ENCODE assay signal across 27 cellular contexts in the genomic region with DNA sequence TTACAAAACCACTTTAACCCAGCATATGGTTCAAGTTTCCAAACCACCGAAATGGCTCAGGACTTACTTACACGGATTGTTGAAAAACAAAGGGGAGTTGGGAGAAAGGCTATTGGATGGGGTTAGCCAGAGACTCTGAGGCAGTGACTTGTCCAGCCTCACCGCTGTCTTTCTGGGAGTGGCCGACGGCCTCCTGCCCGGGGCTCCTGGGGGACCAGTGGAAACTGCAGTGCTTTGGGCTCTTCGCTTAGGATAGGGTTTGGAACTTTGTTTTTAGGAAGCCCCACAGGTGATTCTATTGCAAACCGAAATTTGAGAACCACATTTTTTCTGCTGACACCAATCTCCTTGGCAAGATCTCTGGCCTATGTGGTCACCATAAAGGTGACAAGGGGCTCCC.
"Had no signal": no experiment of that assay in that cellular context is flagged by ENCODE, and none has a peak within 500 bp of the region (broad histone marks: within the 10 kb centered on the region; RNA-seq: fewer than 3 reads in every experiment).

No MANE protein-coding gene starts in this region.

- H3K9me3 ChIP-seq: esophagus squamous epithelium, mucosa of descending colon, prostate gland, sigmoid colon, suprapubic skin, transverse colon, upper lobe of right lung, uterus had no signal

- H3K4me1 Mint-ChIP-seq: immature natural killer cell; memory B cell; mesothelial cell of epicardium; naive B cell; stimulated activated naive CD8-positive, alpha-beta T cell treated with anti-CD3 and anti-CD28 coated beads, Interleukin-15, amount 100 ng/mL, for 72 hours had no signal

- H3K4me3 Mint-ChIP-seq: effector memory CD8-positive, alpha-beta T cell; memory B cell; mesothelial cell of epicardium; naive B cell; natural killer cell treated with Interleukin-12 subunit alpha and Interleukin-12 subunit beta and Interleukin-15 and Interleukin-18, amount 100 ng/mL, for 72 hours; neural crest cell; stimulated activated naive CD8-positive, alpha-beta T cell treated with anti-CD3 and anti-CD28 coated beads, Interleukin-15, amount 100 ng/mL, for 72 hours had no signal

- H3K27ac ChIP-seq: coronary artery, esophagus squamous epithelium, prostate gland, sigmoid colon, suprapubic skin, transverse colon, upper lobe of right lung, uterus had no signal

- H3K27ac Mint-ChIP-seq: effector memory CD8-positive, alpha-beta T cell; immature natural killer cell; memory B cell; mesothelial cell of epicardium; natural killer cell treated with Interleukin-12 subunit alpha and Interleukin-12 subunit beta and Interleukin-15 and Interleukin-18, amount 100 ng/mL, for 72 hours had no signal

- H3K36me3 ChIP-seq: esophagus squamous epithelium, prostate gland, sigmoid colon, suprapubic skin, transverse colon, upper lobe of right lung, uterus had no signal

- H3K9me3 Mint-ChIP-seq: effector memory CD8-positive, alpha-beta T cell; immature natural killer cell; memory B cell; mesothelial cell of epicardium; naive B cell; natural killer cell treated with Interleukin-12 subunit alpha and Interleukin-12 subunit beta and Interleukin-15 and Interleukin-18, amount 100 ng/mL, for 72 hours; neural crest cell; stimulated activated naive CD8-positive, alpha-beta T cell treated with anti-CD3 and anti-CD28 coated beads, Interleukin-15, amount 100 ng/mL, for 72 hours had no signal

- DNase-seq: effector memory CD8-positive, alpha-beta T cell; erythroblast; esophagus squamous epithelium; foreskin melanocyte; glutamatergic neuron; hypothalamus; immature natural killer cell; kidney; mucosa of descending colon; naive B cell; right cardiac atrium; sigmoid colon; stimulated activated CD4-positive, alpha-beta T cell treated with anti-CD3 and anti-CD28 coated beads, Interleukin-4, amount 100 ng/mL, for 4 hours; stimulated activated naive CD4-positive, alpha-beta T cell; stimulated activated naive CD8-positive, alpha-beta T cell treated with anti-CD3 and anti-CD28 coated beads, Interleukin-15, amount 100 ng/mL, for 72 hours; transverse colon; upper lobe of right lung; uterus had no signal

- H3K27me3 ChIP-seq: transverse colon, upper lobe of right lung, uterus had no signal

- H3K4me3 ChIP-seq: coronary artery, esophagus squamous epithelium, lung, mucosa of descending colon, prostate gland, sigmoid colon, suprapubic skin, transverse colon, upper lobe of right lung, uterus had no signal

- H3K36me3 Mint-ChIP-seq: immature natural killer cell; memory B cell; mesothelial cell of epicardium; naive B cell; natural killer cell treated with Interleukin-12 subunit alpha and Interleukin-12 subunit beta and Interleukin-15 and Interleukin-18, amount 100 ng/mL, for 72 hours had no signal

- H3K4me1 ChIP-seq: esophagus squamous epithelium, prostate gland, sigmoid colon, suprapubic skin, transverse colon, upper lobe of right lung, uterus had no signal

- ATAC-seq: effector memory CD8-positive, alpha-beta T cell; left lobe of liver; mucosa of descending colon; right cardiac atrium; stimulated activated naive CD8-positive, alpha-beta T cell treated with anti-CD3 and anti-CD28 coated beads, Interleukin-15, amount 100 ng/mL, for 72 hours; upper lobe of right lung had no signal
